ENCODE assay signal across 8 cellular contexts in genomic region chr9:129990269-129991005, GRCh38. TPM values are rescaled to one million over a fixed set of nuclear protein-coding genes. Genes with fewer than 3 reads are reported as not detected.
DNase-seq lines count a peak whose midpoint lies in the region; FAIRE-seq and TF ChIP-seq lines count a peak whose summit lies in the region.

No MANE protein-coding gene starts in this region.

- H3K4me1 Mint-ChIP-seq in activated naive CD4-positive, alpha-beta T cell treated with anti-CD3 and anti-CD28 coated beads, Interleukin-2, amount 10 ng/mL, durations not matched to agents 7 days and 5 days = peaks cover 64% of the 10 kb centered on the region
- peaks cover 54% of the 10 kb centered on the region for H3K4me1 Mint-ChIP-seq in T-helper 2 cell treated with Interferon-gamma antibody and Interleukin-4, amounts not matched to agents 5 μg/mL and 100 μg/mL, for 36 hours (ENCODE audit: low read depth)

- no peak overlapping the region for H3K4me3 ChIP-seq in fibroblast of villous mesenchyme (ENCODE audit: low read depth, low read length)

- H3K27me3 Mint-ChIP-seq in activated naive CD4-positive, alpha-beta T cell treated with anti-CD3 and anti-CD28 coated beads, Interleukin-2, amount 10 ng/mL, durations not matched to agents 7 days and 5 days = no peaks in the 10 kb centered on the region
- no peaks in the 10 kb centered on the region for H3K27me3 Mint-ChIP-seq in T-helper 2 cell treated with Interferon-gamma antibody and Interleukin-4, amounts not matched to agents 5 μg/mL and 100 μg/mL, for 36 hours (ENCODE audit: low read depth)

- FAIRE-seq in urothelium cell line (lab: Jason Lieb, UNC) = no peak

- peak overlapping the region; percentile 85 for H3K27ac Mint-ChIP-seq in activated naive CD4-positive, alpha-beta T cell treated with anti-CD3 and anti-CD28 coated beads, Interleukin-2, amount 10 ng/mL, durations not matched to agents 7 days and 5 days
- H3K27ac Mint-ChIP-seq in T-helper 2 cell treated with Interferon-gamma antibody and Interleukin-4, amounts not matched to agents 5 μg/mL and 100 μg/mL, for 36 hours = peak overlapping the region; percentile 96

- H3K4me3 Mint-ChIP-seq in activated naive CD4-positive, alpha-beta T cell treated with anti-CD3 and anti-CD28 coated beads, Interleukin-2, amount 10 ng/mL, durations not matched to agents 7 days and 5 days = no peak overlapping the region
- H3K4me3 Mint-ChIP-seq in T-helper 2 cell treated with Interferon-gamma antibody and Interleukin-4, amounts not matched to agents 5 μg/mL and 100 μg/mL, for 36 hours = peak overlapping the region; percentile 79

- no peaks in the 10 kb centered on the region for H3K9me3 Mint-ChIP-seq in activated naive CD4-positive, alpha-beta T cell treated with anti-CD3 and anti-CD28 coated beads, Interleukin-2, amount 10 ng/mL, durations not matched to agents 7 days and 5 days
- H3K9me3 Mint-ChIP-seq in T-helper 2 cell treated with Interferon-gamma antibody and Interleukin-4, amounts not matched to agents 5 μg/mL and 100 μg/mL, for 36 hours = no peaks in the 10 kb centered on the region

- CTCF ChIA-PET in activated naive CD4-positive, alpha-beta T cell treated with anti-CD3 and anti-CD28 coated beads, Interleukin-2, amount 10 ng/mL, durations not matched to agents 7 days and 5 days (lab: Charles Lee) = no interaction called here

- peak; percentile 46 for DNase-seq in activated naive CD4-positive, alpha-beta T cell treated with anti-CD3 and anti-CD28 coated beads, Interleukin-2, amount 10 ng/mL, durations not matched to agents 7 days and 5 days
- no peak for DNase-seq in activated naive CD4-positive, alpha-beta T cell treated with anti-CD3 and anti-CD28 coated beads, Interleukin-2, amount 50 U/mL, for 16 hours
- DNase-seq in T-helper 2 cell treated with Interferon-gamma antibody and Interleukin-4, amounts not matched to agents 5 μg/mL and 100 μg/mL, for 36 hours (ENCODE audit: low spot score) = no peak
- DNase-seq in fibroblast of villous mesenchyme (ENCODE audit: low read depth) = peak; percentile 56
- peak; percentile 16 for DNase-seq in urothelium cell line (ENCODE audit: low spot score)
- DNase-seq in mucosa of gallbladder (ENCODE audit: low spot score) = no peak
- no peak for DNase-seq in NCI-H146 treated with DMSO at 0.1 percent for 48 hours (lab: John Stamatoyannopoulos, UW; ENCODE audit: unreplicated experiment)
- DNase-seq in kidney tubule cell (ENCODE audit: low spot score) = no peak

- peaks cover 46% of the 10 kb centered on the region for H3K36me3 Mint-ChIP-seq in activated naive CD4-positive, alpha-beta T cell treated with anti-CD3 and anti-CD28 coated beads, Interleukin-2, amount 10 ng/mL, durations not matched to agents 7 days and 5 days
- peaks cover 46% of the 10 kb centered on the region for H3K36me3 Mint-ChIP-seq in T-helper 2 cell treated with Interferon-gamma antibody and Interleukin-4, amounts not matched to agents 5 μg/mL and 100 μg/mL, for 36 hours (ENCODE audit: low read depth)

- no peak for TF ChIP-seq CTCF in fibroblast of villous mesenchyme (IDR thresholded peaks at IDR 0.05; ENCODE audit: insufficient read depth, low read depth, low read length)

RNA-seq across cellular contexts. Expression of gene FNBP1, which starts 52.6 kb away (rescaled TPM):
- 41.9 and 45.1 TPM in 2 replicates for total RNA-seq in fibroblast of villous mesenchyme
- 66.4 TPM for total RNA-seq in mucosa of gallbladder

Comparison
In these comparisons a context has a peak if more than half of its experiments do, and no peak if none do; other contexts are left out.
1. DNase-seq: peak in activated naive CD4-positive, alpha-beta T cell treated with anti-CD3 and anti-CD28 coated beads, Interleukin-2, amount 10 ng/mL, durations not matched to agents 7 days and 5 days (single experiment), fibroblast of villous mesenchyme (single experiment) and urothelium cell line (single experiment); none in activated naive CD4-positive, alpha-beta T cell treated with anti-CD3 and anti-CD28 coated beads, Interleukin-2, amount 50 U/mL, for 16 hours (single experiment), T-helper 2 cell treated with Interferon-gamma antibody and Interleukin-4, amounts not matched to agents 5 μg/mL and 100 μg/mL, for 36 hours (single experiment), mucosa of gallbladder (single experiment), NCI-H146 treated with DMSO at 0.1 percent for 48 hours (single experiment) and kidney tubule cell (single experiment).